16 cellular contexts compared by ENCODE assay signal in genomic region chr16:69399361-69399760, GRCh38. TPM values are rescaled to one million over a fixed set of nuclear protein-coding genes. Genes with fewer than 3 reads are reported as not detected.
A peak's percentile ranks its signal among the peaks of the same experiment; 100 is the strongest.
DNase-seq lines count a peak whose midpoint lies in the region; ATAC-seq and TF ChIP-seq lines count a peak whose summit lies in the region.
"Had no signal": no experiment of that assay in that cellular context is flagged by ENCODE, and none has a peak within 500 bp of the region (broad histone marks: within the 10 kb centered on the region; RNA-seq: fewer than 3 reads in every experiment).

No MANE protein-coding gene starts in this region.

- H3K4me3 ChIP-seq in NB4 (ENCODE audit: low read depth, low read length) (no peak overlapping the region), osteoblast (ENCODE audit: insufficient read depth, low read length) (no peak overlapping the region), breast epithelium (no peak overlapping the region)
- H3K4me3 ChIP-seq: esophagus muscularis mucosa, lung, pancreas, upper lobe of right lung had no signal

- H3K27me3 Mint-ChIP-seq in activated CD8-positive, alpha-beta T cell treated with anti-CD3 and anti-CD28 coated beads for 36 hours, result peaks cover 2% of the 10 kb centered on the region
- H3K27me3 Mint-ChIP-seq in activated CD8-positive, alpha-beta T cell treated with anti-CD3 and anti-CD28 coated beads, Interleukin-2, amount 10 ng/mL, durations not matched to agents 7 days and 5 days (ENCODE audit: low read depth), result no peaks in the 10 kb centered on the region
- H3K27me3 Mint-ChIP-seq in brain, result peaks cover under 1% of the 10 kb centered on the region

- H3K27ac Mint-ChIP-seq in activated CD8-positive, alpha-beta T cell treated with anti-CD3 and anti-CD28 coated beads for 36 hours, result no peak overlapping the region
- H3K27ac Mint-ChIP-seq in activated CD8-positive, alpha-beta T cell treated with anti-CD3 and anti-CD28 coated beads, Interleukin-2, amount 10 ng/mL, durations not matched to agents 7 days and 5 days, result no peak overlapping the region
- H3K27ac Mint-ChIP-seq in brain, result peak overlapping the region; percentile 6 to 60 (median 16)

- no peak for TF ChIP-seq POLR2A in NB4 (IDR thresholded peaks at IDR 0.05; ENCODE audit: extremely low read depth, insufficient read length)
- TF ChIP-seq POLR2A in breast epithelium (IDR thresholded peaks at IDR 0.05), result no peak

- H3K4me2 ChIP-seq in osteoblast (ENCODE audit: insufficient read depth, low read length), result no peak overlapping the region

- no peaks in the 10 kb centered on the region for H3K36me3 ChIP-seq in osteoblast (ENCODE audit: insufficient read depth, low read length)
- no peaks in the 10 kb centered on the region for H3K36me3 ChIP-seq in breast epithelium
- H3K36me3 ChIP-seq: esophagus muscularis mucosa, pancreas, upper lobe of right lung had no signal

- intact Hi-C loops in activated CD8-positive, alpha-beta T cell treated with anti-CD3 and anti-CD28 coated beads for 36 hours (cut with micrococcal nuclease), result no loop called here
- intact Hi-C loops in breast epithelium (cut with DNase I; ENCODE audit: low total_unique reads), result no loop called here

- no peaks in the 10 kb centered on the region for H3K79me2 ChIP-seq in osteoblast (ENCODE audit: insufficient read depth, low read length)

- H3K27ac ChIP-seq in osteoblast (ENCODE audit: low read depth, low read length) (no peak overlapping the region), breast epithelium (no peak overlapping the region)
- H3K27ac ChIP-seq: esophagus muscularis mucosa, upper lobe of right lung had no signal

- H4K20me1 ChIP-seq in osteoblast (ENCODE audit: insufficient read depth, low read length), result no peaks in the 10 kb centered on the region

- no peaks in the 10 kb centered on the region for H3K9me3 Mint-ChIP-seq in activated CD8-positive, alpha-beta T cell treated with anti-CD3 and anti-CD28 coated beads for 36 hours
- no peaks in the 10 kb centered on the region for H3K9me3 Mint-ChIP-seq in activated CD8-positive, alpha-beta T cell treated with anti-CD3 and anti-CD28 coated beads, Interleukin-2, amount 10 ng/mL, durations not matched to agents 7 days and 5 days (ENCODE audit: insufficient read depth)
- no peaks in the 10 kb centered on the region for H3K9me3 Mint-ChIP-seq in brain

- H3K27me3 ChIP-seq in osteoblast (ENCODE audit: insufficient read depth, low read length), result no peaks in the 10 kb centered on the region
- no peaks in the 10 kb centered on the region for H3K27me3 ChIP-seq in breast epithelium
- H3K27me3 ChIP-seq: esophagus muscularis mucosa, pancreas, upper lobe of right lung had no signal

- DNase-seq in activated CD8-positive, alpha-beta T cell treated with anti-CD3 and anti-CD28 coated beads for 36 hours, result peak; percentile 26
- DNase-seq in activated CD8-positive, alpha-beta T cell treated with anti-CD3 and anti-CD28 coated beads, Interleukin-2, amount 10 ng/mL, durations not matched to agents 7 days and 5 days, result no peak
- DNase-seq in NB4 (ENCODE audit: low read depth), result peak; percentile 59
- no peak for DNase-seq in osteoblast (ENCODE audit: insufficient read length, low spot score, missing footprints)
- DNase-seq in CD1c-positive myeloid dendritic cell (ENCODE audit: extremely low spot score), result no peak
- no peak for DNase-seq in breast epithelium (ENCODE audit: low spot score in 2 of 2)
- no peak for DNase-seq in retina
- DNase-seq: activated CD4-positive, alpha-beta T cell treated with anti-CD3 and anti-CD28 coated beads for 48 hours; activated gamma-delta T cell; DND-41; NCI-H2171; pancreas; upper lobe of right lung had no signal

- POLR2A ChIA-PET in activated CD8-positive, alpha-beta T cell treated with anti-CD3 and anti-CD28 coated beads for 36 hours (lab: Charles Lee), result interaction anchor here (0.8 to 2.1 kb wide), 2 partner anchors 15 to 25 kb away, joined by 3 to 5 read pairs; partner anchors contain the start of gene CYB5B
- POLR2A ChIA-PET in activated CD8-positive, alpha-beta T cell treated with anti-CD3 and anti-CD28 coated beads, Interleukin-2, amount 10 ng/mL, durations not matched to agents 7 days and 5 days (lab: Charles Lee), result interaction anchor here (0.7 kb wide), 1 partner anchor 58 kb away, joined by 3 read pairs; no protein-coding TSS in a partner anchor

- H2AFZ ChIP-seq in osteoblast (ENCODE audit: low read length), result peak overlapping the region; percentile 1

- H3K4me1 ChIP-seq in osteoblast (ENCODE audit: insufficient read depth, low read length) (peaks cover 27% of the 10 kb centered on the region), breast epithelium (peaks cover 0 to 11% of the 10 kb centered on the region in 2 donors)

- H3K4me1 Mint-ChIP-seq in activated CD8-positive, alpha-beta T cell treated with anti-CD3 and anti-CD28 coated beads for 36 hours (ENCODE audit: low read depth), result peaks cover 32% of the 10 kb centered on the region
- H3K4me1 Mint-ChIP-seq in activated CD8-positive, alpha-beta T cell treated with anti-CD3 and anti-CD28 coated beads, Interleukin-2, amount 10 ng/mL, durations not matched to agents 7 days and 5 days (ENCODE audit: low read depth), result peaks cover 20% of the 10 kb centered on the region
- peaks cover 53% of the 10 kb centered on the region for H3K4me1 Mint-ChIP-seq in brain

- H3K9me3 ChIP-seq in osteoblast (ENCODE audit: low read depth, low read length) (no peaks in the 10 kb centered on the region), breast epithelium (no peaks in the 10 kb centered on the region)
- H3K9me3 ChIP-seq: esophagus muscularis mucosa, pancreas, upper lobe of right lung had no signal

- no peak for TF ChIP-seq CTCF in activated CD8-positive, alpha-beta T cell treated with anti-CD3 and anti-CD28 coated beads for 36 hours (IDR thresholded peaks at IDR 0.05)
- TF ChIP-seq CTCF in NB4 (IDR thresholded peaks at IDR 0.05; ENCODE audit: low read depth, low read length) (no peak), brain (conservative IDR thresholded peaks at IDR 0.05) (no peak), osteoblast (IDR thresholded peaks at IDR 0.05; ENCODE audit: extremely low read depth, low read depth, low read length) (no peak), breast epithelium (IDR thresholded peaks at IDR 0.05) (no peak)

- no peak overlapping the region for H3K4me3 Mint-ChIP-seq in activated CD8-positive, alpha-beta T cell treated with anti-CD3 and anti-CD28 coated beads for 36 hours
- no peak overlapping the region for H3K4me3 Mint-ChIP-seq in activated CD8-positive, alpha-beta T cell treated with anti-CD3 and anti-CD28 coated beads, Interleukin-2, amount 10 ng/mL, durations not matched to agents 7 days and 5 days
- H3K4me3 Mint-ChIP-seq in brain, result no peak overlapping the region

- CTCF ChIA-PET in activated CD8-positive, alpha-beta T cell treated with anti-CD3 and anti-CD28 coated beads for 36 hours (lab: Charles Lee), result interaction anchor here (1.2 to 3.7 kb wide), 2 partner anchors 169 to 178 kb away, joined by 3 to 15 read pairs; no protein-coding TSS in a partner anchor
- CTCF ChIA-PET in activated CD8-positive, alpha-beta T cell treated with anti-CD3 and anti-CD28 coated beads, Interleukin-2, amount 10 ng/mL, durations not matched to agents 7 days and 5 days (lab: Charles Lee), result interaction anchor here (0.7 to 2.4 kb wide), 6 partner anchors 9 to 355 kb away, joined by 3 to 10 read pairs (median 4); partner anchors contain the start of gene NOB1

- peak; percentile 51 for ATAC-seq in activated CD8-positive, alpha-beta T cell treated with anti-CD3 and anti-CD28 coated beads for 36 hours
- no peak for ATAC-seq in activated CD8-positive, alpha-beta T cell treated with anti-CD3 and anti-CD28 coated beads, Interleukin-2, amount 10 ng/mL, durations not matched to agents 7 days and 5 days
- ATAC-seq: pancreas, upper lobe of right lung had no signal

- H3K36me3 Mint-ChIP-seq in activated CD8-positive, alpha-beta T cell treated with anti-CD3 and anti-CD28 coated beads for 36 hours (ENCODE audit: low read depth), result no peaks in the 10 kb centered on the region
- no peaks in the 10 kb centered on the region for H3K36me3 Mint-ChIP-seq in activated CD8-positive, alpha-beta T cell treated with anti-CD3 and anti-CD28 coated beads, Interleukin-2, amount 10 ng/mL, durations not matched to agents 7 days and 5 days (ENCODE audit: low read depth)
- H3K36me3 Mint-ChIP-seq in brain, result no peaks in the 10 kb centered on the region

RNA-seq across cellular contexts. Expression of gene TERF2, which starts 13.6 kb away (rescaled TPM):
- 10 to 100 TPM; 39.4 to 41.6 TPM for total RNA-seq in activated CD8-positive, alpha-beta T cell treated with anti-CD3 and anti-CD28 coated beads for 36 hours
- 10 to 100 TPM; 42.6 to 48.4 TPM for total RNA-seq in activated CD8-positive, alpha-beta T cell treated with anti-CD3 and anti-CD28 coated beads, Interleukin-2, amount 10 ng/mL, durations not matched to agents 7 days and 5 days
- 48.4 TPM for polyA plus RNA-seq in brain (ENCODE audit: insufficient read depth, low read depth, low replicate concordance)
- total RNA-seq in osteoblast, result 9.8 and 10.3 TPM in 2 replicates
- total RNA-seq in breast epithelium, result 10 to 100 TPM; 15.5 to 18.7 (median 18.0) TPM

RNA-seq across cellular contexts. Expression of gene CYB5B, which starts 25.1 kb away (rescaled TPM):
- total RNA-seq in activated CD8-positive, alpha-beta T cell treated with anti-CD3 and anti-CD28 coated beads for 36 hours, result 100 to 1,000 TPM; 159 to 163 TPM
- 100 to 1,000 TPM; 179 to 183 TPM for total RNA-seq in activated CD8-positive, alpha-beta T cell treated with anti-CD3 and anti-CD28 coated beads, Interleukin-2, amount 10 ng/mL, durations not matched to agents 7 days and 5 days
- 138 TPM for polyA plus RNA-seq in brain (ENCODE audit: insufficient read depth, low read depth, low replicate concordance)
- total RNA-seq in osteoblast, result 67.7 and 84.0 TPM in 2 replicates
- 10 to 100 TPM; 28.2 to 48.0 (median 34.7) TPM for total RNA-seq in breast epithelium

RNA-seq across cellular contexts. Expression of gene TMED6, which starts 47.8 kb away (rescaled TPM):
- total RNA-seq in activated CD8-positive, alpha-beta T cell treated with anti-CD3 and anti-CD28 coated beads for 36 hours, result 1 to 10 TPM; 1.2 to 2.2 TPM
- total RNA-seq in activated CD8-positive, alpha-beta T cell treated with anti-CD3 and anti-CD28 coated beads, Interleukin-2, amount 10 ng/mL, durations not matched to agents 7 days and 5 days, result 1 to 10 TPM; 1.4 to 1.8 TPM
- polyA plus RNA-seq in brain (ENCODE audit: insufficient read depth, low read depth, low replicate concordance), result not detected
- 0.29 and 0.72 TPM in 2 replicates for total RNA-seq in osteoblast
- total RNA-seq in breast epithelium, result 1 to 10 TPM in 1 of 3 donors, under 1 TPM in 1, not detected in 1; 0.32 to 1.3 TPM
- total RNA-seq: esophagus muscularis mucosa had no signal

RNA-seq across cellular contexts. Expression of gene NIP7, which starts 59.8 kb away (rescaled TPM):
- 10 to 100 TPM; 37.7 to 41.8 TPM for total RNA-seq in activated CD8-positive, alpha-beta T cell treated with anti-CD3 and anti-CD28 coated beads for 36 hours
- 10 to 100 TPM; 35.3 to 36.0 TPM for total RNA-seq in activated CD8-positive, alpha-beta T cell treated with anti-CD3 and anti-CD28 coated beads, Interleukin-2, amount 10 ng/mL, durations not matched to agents 7 days and 5 days
- polyA plus RNA-seq in brain (ENCODE audit: insufficient read depth, low read depth, low replicate concordance), result 9.3 TPM
- 20.6 and 22.8 TPM in 2 replicates for total RNA-seq in osteoblast
- total RNA-seq in breast epithelium, result 10 to 100 TPM; 10.6 to 16.1 (median 15.4) TPM

RNA-seq across cellular contexts. Expression of gene COG8, which starts 60.0 kb away (rescaled TPM):
- total RNA-seq in activated CD8-positive, alpha-beta T cell treated with anti-CD3 and anti-CD28 coated beads for 36 hours, result 10 to 100 TPM; 26.0 to 27.4 TPM
- 10 to 100 TPM; 37.6 to 37.7 TPM for total RNA-seq in activated CD8-positive, alpha-beta T cell treated with anti-CD3 and anti-CD28 coated beads, Interleukin-2, amount 10 ng/mL, durations not matched to agents 7 days and 5 days
- 44.5 TPM for polyA plus RNA-seq in brain (ENCODE audit: insufficient read depth, low read depth, low replicate concordance)
- total RNA-seq in osteoblast, result 34.0 and 38.6 TPM in 2 replicates
- 10 to 100 TPM; 40.2 to 52.8 (median 44.9) TPM for total RNA-seq in breast epithelium

Comparison
In these comparisons a context has a peak if more than half of its experiments do, and no peak if none do; other contexts are left out.
1. DNase-seq: peak in activated CD8-positive, alpha-beta T cell treated with anti-CD3 and anti-CD28 coated beads for 36 hours (single experiment) and NB4 (single experiment); none in activated CD8-positive, alpha-beta T cell treated with anti-CD3 and anti-CD28 coated beads, Interleukin-2, amount 10 ng/mL, durations not matched to agents 7 days and 5 days (single experiment), osteoblast (single experiment), CD1c-positive myeloid dendritic cell (single experiment), breast epithelium (0 of 2) and retina (single experiment).
2. H3K27ac Mint-ChIP-seq: peak in brain (5 of 5); none in activated CD8-positive, alpha-beta T cell treated with anti-CD3 and anti-CD28 coated beads for 36 hours (single experiment) and activated CD8-positive, alpha-beta T cell treated with anti-CD3 and anti-CD28 coated beads, Interleukin-2, amount 10 ng/mL, durations not matched to agents 7 days and 5 days (single experiment).